12 cellular contexts compared by ENCODE assay signal in genomic region chr13:113855012-113855921, GRCh38. TPM values are rescaled to one million over a fixed set of nuclear protein-coding genes. Genes with fewer than 3 reads are reported as not detected.
DNase-seq lines count a peak whose midpoint lies in the region; ATAC-seq and TF ChIP-seq lines count a peak whose summit lies in the region.
"Had no signal": no experiment of that assay in that cellular context is flagged by ENCODE, and none has a peak within 500 bp of the region (broad histone marks: within the 10 kb centered on the region; RNA-seq: fewer than 3 reads in every experiment).

No MANE protein-coding gene starts in this region.

- peaks cover 6% of the 10 kb centered on the region for H3K36me3 Mint-ChIP-seq in chondrocyte (ENCODE audit: low read depth)

- no peak for TF ChIP-seq EP300 in stomach (IDR thresholded peaks at IDR 0.05)

- H3K9me3 Mint-ChIP-seq in chondrocyte (ENCODE audit: low read depth), result no peaks in the 10 kb centered on the region

- peak; percentile 57 for ATAC-seq in left colon
- ATAC-seq in HG03175 (IDR thresholded peaks at IDR 0.05; ENCODE audit: unreplicated experiment), result no peak

- TF ChIP-seq POLR2A in stomach (IDR thresholded peaks at IDR 0.05), result no peak

- no peak overlapping the region for H3K4me3 Mint-ChIP-seq in chondrocyte (ENCODE audit: unreplicated experiment)

- H3K27me3 Mint-ChIP-seq in chondrocyte (ENCODE audit: low read depth), result no peaks in the 10 kb centered on the region

- no peak overlapping the region for H3K4me3 ChIP-seq in stomach

- no peaks in the 10 kb centered on the region for H3K9me3 ChIP-seq in stomach

- intact Hi-C loops in left colon (cut with DNase I, micrococcal nuclease) (no loop called here), stomach (cut with DNase I; ENCODE audit: low total_unique reads) (no loop called here)

- TF ChIP-seq CTCF in chondrocyte (IDR thresholded peaks at IDR 0.05) (no peak), stomach (IDR thresholded peaks at IDR 0.05) (no peak)

- H3K4me1 Mint-ChIP-seq in chondrocyte (ENCODE audit: low read depth), result peaks cover 41% of the 10 kb centered on the region

- H3K27me3 ChIP-seq in stomach, result no peaks in the 10 kb centered on the region

- H3K27ac Mint-ChIP-seq in chondrocyte (ENCODE audit: unreplicated experiment), result peak overlapping the region; percentile 36

- peak overlapping the region in 3 of 5 donors; percentile 31 to 46 (median 44) for H3K27ac ChIP-seq in stomach

- no peaks in the 10 kb centered on the region for H3K36me3 ChIP-seq in stomach

- WGBS in stomach, 5 donors, result 75 to 82% (median 81%) methylated on average over 27 to 33 of the region's 33 CpGs

- H3K4me1 ChIP-seq in stomach, result peaks cover 55 to 74% (median 66%) of the 10 kb centered on the region in 4 donors

- peak; percentile 94 for DNase-seq in LHCN-M2 (ENCODE audit: low read depth)
- DNase-seq in chondrocyte (ENCODE audit: low spot score), result peak; percentile 74
- peak; percentile 66 to 70 for DNase-seq in left colon
- peak; percentile 24 for DNase-seq in stomach
- DNase-seq in COLO668 (lab: John Stamatoyannopoulos, UW; ENCODE audit: unreplicated experiment), result no peak
- no peak for DNase-seq in activated naive CD4-positive, alpha-beta T cell treated with Interleukin-2 at 50 U/mL for 16 hours
- DNase-seq: activated CD4-positive, alpha-beta T cell treated with anti-CD3 and anti-CD28 coated beads, Interleukin-2, amount 50 U/mL, for 1 hour; DMS53; kidney glomerular epithelial cell; NCI-H446 treated with DMSO at 0.1 percent for 48 hours; SIG-M5 had no signal

RNA-seq across cellular contexts. Expression of gene GAS6, which starts 8.6 kb away (rescaled TPM):
- total RNA-seq in LHCN-M2 (2014; rRNA removed) (670 and 703 TPM in 2 replicates), chondrocyte (83.7 to 113 TPM (median 111 TPM) in 3 replicates), left colon (100 to 1,000 TPM; 125 to 185 TPM), stomach (100 to 1,000 TPM in 2 of 5 donors, 10 to 100 TPM in 3; 31.4 to 409 (median 93.4) TPM)
- 671 TPM for polyA plus RNA-seq in LHCN-M2 (2012)
- polyA plus RNA-seq in stomach, result 100 to 1,000 TPM in 1 of 3 donors, 10 to 100 TPM in 2; 34.7 to 109 (median 62.0) TPM

Comparison
In these comparisons a context has a peak if more than half of its experiments do, and no peak if none do; other contexts are left out.
1. DNase-seq: peak in LHCN-M2 (single experiment), chondrocyte (single experiment), left colon (2 of 2) and stomach (single experiment); none in COLO668 (single experiment) and activated naive CD4-positive, alpha-beta T cell treated with Interleukin-2 at 50 U/mL for 16 hours (single experiment).